9 cellular contexts compared by ENCODE assay signal in genomic region chr19:34350161-34350561, GRCh38. TPM values are rescaled to one million over a fixed set of nuclear protein-coding genes. Genes with fewer than 3 reads are reported as not detected.
DNase-seq lines count a peak whose midpoint lies in the region.
"Had no signal": no experiment of that assay in that cellular context is flagged by ENCODE, and none has a peak within 500 bp of the region (broad histone marks: within the 10 kb centered on the region; RNA-seq: fewer than 3 reads in every experiment).

No MANE protein-coding gene starts in this region.

- H3K36me3 Mint-ChIP-seq in activated CD4-positive, alpha-beta memory T cell treated with anti-CD3 and anti-CD28 coated beads, Interleukin-2, amount 10 ng/mL, durations not matched to agents 7 days and 5 days (ENCODE audit: low read depth) = peaks cover 22% of the 10 kb centered on the region

- no peak overlapping the region for H3K4me3 ChIP-seq in GM23248

- H3K9ac ChIP-seq in GM23248 = no peak overlapping the region

- peaks cover 6% of the 10 kb centered on the region; the same call in 1 of the 2 replicates for H3K36me3 ChIP-seq in GM23248 (ENCODE audit: low read depth)

- H3K9me3 ChIP-seq in GM23248 (ENCODE audit: low read depth) = no peaks in the 10 kb centered on the region

- DNase-seq in GM23248 (peak; percentile 63), cortex of kidney (lab: John Stamatoyannopoulos, UW) (no peak), SK-N-DZ (ENCODE audit: low spot score) (no peak), NOMO-1 (lab: John Stamatoyannopoulos, UW; ENCODE audit: unreplicated experiment in 2 of 2) (no peak), NCI-H345 (lab: John Stamatoyannopoulos, UW) (no peak)
- DNase-seq in activated CD4-positive, alpha-beta memory T cell treated with anti-CD3 and anti-CD28 coated beads, Interleukin-2, amount 10 ng/mL, durations not matched to agents 7 days and 5 days = peak; percentile 86
- peak; percentile 71 for DNase-seq in effector CD4-positive, alpha-beta T cell
- DNase-seq in stimulated activated CD8-positive, alpha-beta memory T cell treated with anti-CD3 and anti-CD28 coated beads, Interleukin-15, amount 100 ng/mL, for 1 hour (ENCODE audit: low read depth) = peak; percentile 27
- DNase-seq: mammary epithelial cell had no signal

- no peaks in the 10 kb centered on the region for H4K20me1 ChIP-seq in GM23248 (ENCODE audit: insufficient read depth)

- no peak overlapping the region for H3K4me2 ChIP-seq in GM23248 (ENCODE audit: unreplicated experiment)

- H3K27ac Mint-ChIP-seq in activated CD4-positive, alpha-beta memory T cell treated with anti-CD3 and anti-CD28 coated beads, Interleukin-2, amount 10 ng/mL, durations not matched to agents 7 days and 5 days = peak overlapping the region; percentile 97

- peaks cover 39% of the 10 kb centered on the region for H3K4me1 Mint-ChIP-seq in activated CD4-positive, alpha-beta memory T cell treated with anti-CD3 and anti-CD28 coated beads, Interleukin-2, amount 10 ng/mL, durations not matched to agents 7 days and 5 days

- H3K9me2 ChIP-seq in GM23248 (ENCODE audit: insufficient read depth) = no peaks in the 10 kb centered on the region

- H3K27me3 ChIP-seq in GM23248 (replicated peaks; ENCODE audit: insufficient read depth) = no peaks in the 10 kb centered on the region

- no peaks in the 10 kb centered on the region for H3F3A ChIP-seq in GM23248 (ENCODE audit: insufficient read depth)

- CTCF ChIA-PET in activated CD4-positive, alpha-beta memory T cell treated with anti-CD3 and anti-CD28 coated beads, Interleukin-2, amount 10 ng/mL, durations not matched to agents 7 days and 5 days (lab: Charles Lee) = interaction anchor here (1.6 to 3.7 kb wide), 2 partner anchors 9 to 15 kb away, joined by 5 to 15 read pairs; no protein-coding TSS in a partner anchor

- H3K4me3 Mint-ChIP-seq in activated CD4-positive, alpha-beta memory T cell treated with anti-CD3 and anti-CD28 coated beads, Interleukin-2, amount 10 ng/mL, durations not matched to agents 7 days and 5 days = peak overlapping the region; percentile 26

- H3K4me1 ChIP-seq in GM23248 (ENCODE audit: insufficient read depth) = no peaks in the 10 kb centered on the region

- WGBS in GM23248 (ENCODE audit: low coverage in 1 of 2, low lambda C conversion rate in 2 of 2, missing lambda C conversion rate in 2 of 2), 2 experiments = 70 to 74% methylated on average over 7 of the region's 7 CpGs

- H3K79me2 ChIP-seq in GM23248 (ENCODE audit: insufficient read depth) = no peaks in the 10 kb centered on the region

- no peak overlapping the region for H3K27ac ChIP-seq in GM23248

- no peaks in the 10 kb centered on the region for H3K9me3 Mint-ChIP-seq in activated CD4-positive, alpha-beta memory T cell treated with anti-CD3 and anti-CD28 coated beads, Interleukin-2, amount 10 ng/mL, durations not matched to agents 7 days and 5 days

- no peaks in the 10 kb centered on the region for H3K27me3 Mint-ChIP-seq in activated CD4-positive, alpha-beta memory T cell treated with anti-CD3 and anti-CD28 coated beads, Interleukin-2, amount 10 ng/mL, durations not matched to agents 7 days and 5 days

- in situ Hi-C loops in GM23248 (cut with MboI) = no loop called here

- POLR2A ChIA-PET in activated CD4-positive, alpha-beta memory T cell treated with anti-CD3 and anti-CD28 coated beads, Interleukin-2, amount 10 ng/mL, durations not matched to agents 7 days and 5 days (lab: Charles Lee) = interaction anchor here (0.9 to 2.7 kb wide), 9 partner anchors 10 to 122 kb away, joined by 3 to 20 read pairs (median 4); partner anchors contain the start of gene GPI

- no peak overlapping the region for H2AFZ ChIP-seq in GM23248

RNA-seq across cellular contexts. Expression of gene GPI, which starts 14.8 kb away (rescaled TPM):
- 196 and 226 TPM in 2 replicates for total RNA-seq in GM23248 (2014; rRNA removed; shearing (Covaris generic))
- polyA plus RNA-seq in GM23248 (2016; fragmentation: Nextera tagmentation; extraction: Ambion mirVana) = 299 and 315 TPM in 2 replicates
- total RNA-seq in activated CD4-positive, alpha-beta memory T cell treated with anti-CD3 and anti-CD28 coated beads, Interleukin-2, amount 10 ng/mL, durations not matched to agents 7 days and 5 days = 100 to 1,000 TPM; 658 to 662 TPM
- 151 and 174 TPM in 2 replicates for polyA plus RNA-seq in SK-N-DZ (2014; cell fraction: cytosol; rRNA removed)
- polyA plus RNA-seq in SK-N-DZ (2014; cell fraction: nucleus; rRNA removed) = 90.8 and 155 TPM in 2 replicates

RNA-seq across cellular contexts. Expression of gene PDCD2L, which starts 54.0 kb away (rescaled TPM):
- 7.1 and 13.4 TPM in 2 replicates for total RNA-seq in GM23248 (2014; rRNA removed; shearing (Covaris generic))
- 5.4 and 7.4 TPM in 2 replicates for polyA plus RNA-seq in GM23248 (2016; fragmentation: Nextera tagmentation; extraction: Ambion mirVana)
- 1 to 10 TPM; 8.0 to 9.7 TPM for total RNA-seq in activated CD4-positive, alpha-beta memory T cell treated with anti-CD3 and anti-CD28 coated beads, Interleukin-2, amount 10 ng/mL, durations not matched to agents 7 days and 5 days
- 30.0 and 30.2 TPM in 2 replicates for polyA plus RNA-seq in SK-N-DZ (2014; cell fraction: cytosol; rRNA removed)
- polyA plus RNA-seq in SK-N-DZ (2014; cell fraction: nucleus; rRNA removed) = 26.6 and 27.7 TPM in 2 replicates

Comparison
In these comparisons a context has a peak if more than half of its experiments do, and no peak if none do; other contexts are left out.
1. DNase-seq: peak in GM23248 (single experiment), activated CD4-positive, alpha-beta memory T cell treated with anti-CD3 and anti-CD28 coated beads, Interleukin-2, amount 10 ng/mL, durations not matched to agents 7 days and 5 days (single experiment), effector CD4-positive, alpha-beta T cell (single experiment) and stimulated activated CD8-positive, alpha-beta memory T cell treated with anti-CD3 and anti-CD28 coated beads, Interleukin-15, amount 100 ng/mL, for 1 hour (single experiment); none in cortex of kidney (single experiment), SK-N-DZ (single experiment), NOMO-1 (0 of 2) and NCI-H345 (single experiment).